8 cellular contexts compared by ENCODE assay signal in genomic region chr21:33479679-33480480, GRCh38. TPM values are rescaled to one million over a fixed set of nuclear protein-coding genes. Genes with fewer than 3 reads are reported as not detected.
DNase-seq lines count a peak whose midpoint lies in the region; ATAC-seq and TF ChIP-seq lines count a peak whose summit lies in the region.

TMEM50B (minus strand) TSS chr21:33479974; CDS start chr21:33468885, 11,089 bp downstream.

- H3K36me3 ChIP-seq in right lobe of liver = no peaks in the 10 kb centered on the region

- no peaks in the 10 kb centered on the region for H3K27me3 ChIP-seq in right lobe of liver

- TF ChIP-seq POLR2A in right lobe of liver (IDR thresholded peaks at IDR 0.05) = peak; percentile 95

- H3K27ac ChIP-seq in right lobe of liver = peak within 1 kb of the TSS; percentile 86 to 94 (median 93)

- ATAC-seq in GM19395 (IDR thresholded peaks at IDR 0.05; ENCODE audit: unreplicated experiment) (peak; percentile 85), HG03565 (IDR thresholded peaks at IDR 0.05; ENCODE audit: unreplicated experiment) (peak; percentile 83), right lobe of liver (peak; percentile 93 to 98 (median 96))

- H3K9me3 ChIP-seq in right lobe of liver = no peaks in the 10 kb centered on the region

- peaks cover 0 to 12% (median 0%) of the 10 kb centered on the region in 4 donors for H3K4me1 ChIP-seq in right lobe of liver

- intact Hi-C loops in right lobe of liver (cut with DNase I) = no loop called here

- DNase-seq in CD1c-positive myeloid dendritic cell (ENCODE audit: extremely low spot score) = peak; percentile 99
- DNase-seq in NCI-H748 treated with DMSO at 0.1 percent for 48 hours (lab: John Stamatoyannopoulos, UW) = peak; percentile 87
- DNase-seq in activated CD4-positive, alpha-beta T cell treated with anti-CD3 and anti-CD28 coated beads, Interleukin-2, amount 50 U/mL, for 4 hours = peak; percentile 96 to 97
- peak; percentile 97 for DNase-seq in dermis blood vessel endothelial cell
- DNase-seq in right lobe of liver = peak; percentile 98
- DNase-seq in stimulated activated CD4-positive, alpha-beta T cell treated with anti-CD3 and anti-CD28 coated beads, Interleukin-4, amount 100 ng/mL, for 4 hours = peak; percentile 95 to 99

- WGBS in right lobe of liver (ENCODE audit: insufficient coverage, low coverage, low lambda C conversion rate, missing lambda C conversion rate) = 0% methylated on average over 1 of the region's 93 CpGs

- peak; percentile 42 to 59 (median 49) for TF ChIP-seq CTCF in right lobe of liver (IDR thresholded peaks at IDR 0.05)

- peak within 1 kb of the TSS; percentile 95 to 98 (median 97) for H3K4me3 ChIP-seq in right lobe of liver

RNA-seq across cellular contexts. Expression of gene TMEM50B, which starts in this region (rescaled TPM):
- 24.5 and 32.0 TPM in 2 replicates for total RNA-seq in dermis blood vessel endothelial cell
- 10 to 100 TPM; 13.0 to 35.4 (median 20.2) TPM for total RNA-seq in right lobe of liver

Comparison
In these comparisons a context has a peak if more than half of its experiments do, and no peak if none do; other contexts are left out.
1. Peak in every context shown above with its lines: DNase-seq, ATAC-seq, H3K4me3 ChIP-seq and H3K27ac ChIP-seq.